ENCODE assay signal across 8 cellular contexts in the genomic region with DNA sequence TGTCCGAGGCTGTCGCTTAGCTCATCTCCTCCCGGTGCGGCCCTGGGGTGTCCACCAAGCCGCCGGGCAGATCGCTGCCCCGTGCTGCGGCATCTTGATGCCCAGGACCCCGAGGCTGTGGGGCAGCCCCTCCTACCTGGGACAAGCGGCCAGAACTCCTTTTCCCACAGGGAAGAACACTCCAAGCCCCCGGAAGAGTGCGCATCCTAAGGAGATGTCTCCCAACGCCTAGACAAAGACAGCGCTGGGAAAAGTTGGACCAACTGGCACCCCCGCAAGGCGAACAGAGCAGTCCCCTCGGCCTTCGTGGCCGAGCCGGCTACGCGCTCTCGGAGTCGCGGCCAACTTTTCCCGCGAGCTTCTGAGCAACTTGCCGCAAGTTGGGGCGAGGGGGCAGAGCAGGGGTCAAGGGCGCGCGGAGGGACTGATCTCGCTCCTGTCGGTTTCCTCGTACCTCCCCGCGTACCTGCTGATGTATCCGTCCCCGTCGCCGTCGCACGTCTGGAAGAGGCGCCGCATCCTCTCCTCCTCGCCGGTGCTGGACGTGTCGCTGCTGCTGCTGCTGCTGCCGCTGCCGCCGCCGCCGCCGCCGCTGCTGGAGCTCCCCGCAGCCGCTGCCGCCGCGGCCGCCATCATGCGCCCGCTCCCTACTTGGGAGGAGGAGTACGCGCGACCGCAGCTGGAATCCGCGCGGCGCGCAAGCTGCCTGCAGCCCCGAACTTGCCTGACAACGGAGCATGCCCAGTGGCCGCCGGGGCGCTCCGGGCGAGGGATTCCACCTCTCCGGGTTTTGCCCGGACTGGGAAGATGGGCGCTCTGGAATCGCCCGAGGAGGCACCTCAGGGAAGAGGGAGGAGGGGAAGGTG. TPM values are rescaled to one million over a fixed set of nuclear protein-coding genes. Genes with fewer than 3 reads are reported as not detected.
DNase-seq lines count a peak whose midpoint lies in the region; ATAC-seq and TF ChIP-seq lines count a peak whose summit lies in the region.

MCC (minus strand) TSS at position 675 of the 866 bp plus-strand sequence.

- H3K27ac Mint-ChIP-seq in activated T-cell treated with anti-CD3 and anti-CD28 coated beads, Interleukin-2, amount 50 U/mL, for 72 hours: no peak within 1 kb of the TSS

- H3K27ac ChIP-seq in muscle layer of duodenum (ENCODE audit: low read length): no peak within 1 kb of the TSS
- peak within 1 kb of the TSS; percentile 58 for H3K27ac ChIP-seq in suprapubic skin

- H3K4me3 Mint-ChIP-seq in activated T-cell treated with anti-CD3 and anti-CD28 coated beads, Interleukin-2, amount 50 U/mL, for 72 hours: peak within 1 kb of the TSS; percentile 85 to 89

- H3K36me3 ChIP-seq in muscle layer of duodenum (ENCODE audit: control insufficient read depth in 1 of 2, insufficient read depth in 2 of 2, low read length in 2 of 2): no peaks in the 10 kb centered on the region
- H3K36me3 ChIP-seq in suprapubic skin: no peaks in the 10 kb centered on the region

- H3K4me1 Mint-ChIP-seq in activated T-cell treated with anti-CD3 and anti-CD28 coated beads, Interleukin-2, amount 50 U/mL, for 72 hours (ENCODE audit: low read depth): peaks cover 13% of the 10 kb centered on the region

- H3K4me1 ChIP-seq in muscle layer of duodenum (ENCODE audit: control insufficient read depth in 1 of 2, insufficient read depth in 2 of 2, low read length in 2 of 2): peaks cover 4 to 12% of the 10 kb centered on the region in 2 donors
- H3K4me1 ChIP-seq in suprapubic skin: peaks cover 27% of the 10 kb centered on the region

- H3K9me3 ChIP-seq in muscle layer of duodenum (ENCODE audit: control insufficient read depth in 1 of 2, low read length in 2 of 2) (peaks cover 9 to 13% of the 10 kb centered on the region in 2 donors), suprapubic skin (no peaks in the 10 kb centered on the region)

- no peak for TF ChIP-seq CTCF in AG10803 (conservative IDR thresholded peaks at IDR 0.05; ENCODE audit: low read length)
- no peak for TF ChIP-seq CTCF in suprapubic skin (IDR thresholded peaks at IDR 0.05)

- DNase-seq in AG10803 (ENCODE audit: low read depth): peak; percentile 94
- DNase-seq in NCI-H446 treated with DMSO at 0.1 percent for 48 hours (lab: John Stamatoyannopoulos, UW): peak; percentile 77
- peak; percentile 40 to 52 for DNase-seq in activated T-cell treated with anti-CD3 and anti-CD28 coated beads, Interleukin-2, amount 50 U/mL, for 72 hours
- peak; percentile 89 for DNase-seq in fibroblast of peridontal ligament (ENCODE audit: extremely low read depth)
- peak; percentile 83 to 84 for DNase-seq in suprapubic skin (ENCODE audit: low spot score in 2 of 2)

- ATAC-seq in GM21723 (IDR thresholded peaks at IDR 0.05; ENCODE audit: unreplicated experiment) (peak; percentile 61), GM19455 (IDR thresholded peaks at IDR 0.05; ENCODE audit: unreplicated experiment) (no peak)
- peak; percentile 72 to 76 for ATAC-seq in activated T-cell treated with anti-CD3 and anti-CD28 coated beads, Interleukin-2, amount 50 U/mL, for 72 hours (replicated peaks in 1 of 2)

- TF ChIP-seq EP300 in suprapubic skin (IDR thresholded peaks at IDR 0.05): no peak

- H3K4me3 ChIP-seq in AG10803 (ENCODE audit: low read length) (peak within 1 kb of the TSS; percentile 86), muscle layer of duodenum (ENCODE audit: low read depth in 1 of 2, low read length in 2 of 2) (peak within 1 kb of the TSS; percentile 67 to 85), suprapubic skin (peak within 1 kb of the TSS; percentile 70)

- 2% methylated on average over 42 of the region's 86 CpGs for WGBS in suprapubic skin

- peaks cover 13 to 16% of the 10 kb centered on the region in 2 donors for H3K36me3 Mint-ChIP-seq in activated T-cell treated with anti-CD3 and anti-CD28 coated beads, Interleukin-2, amount 50 U/mL, for 72 hours (ENCODE audit: insufficient read depth in 2 of 2)

- no peak for TF ChIP-seq POLR2A in suprapubic skin (IDR thresholded peaks at IDR 0.05)

- peaks cover 20% of the 10 kb centered on the region for H3K27me3 ChIP-seq in muscle layer of duodenum (ENCODE audit: low read depth, low read length)
- H3K27me3 ChIP-seq in suprapubic skin: peaks cover 11% of the 10 kb centered on the region

- peaks cover 69% of the 10 kb centered on the region for H3K27me3 Mint-ChIP-seq in activated T-cell treated with anti-CD3 and anti-CD28 coated beads, Interleukin-2, amount 50 U/mL, for 72 hours (ENCODE audit: low read depth)

- peaks cover 5 to 11% of the 10 kb centered on the region in 2 donors for H3K9me3 Mint-ChIP-seq in activated T-cell treated with anti-CD3 and anti-CD28 coated beads, Interleukin-2, amount 50 U/mL, for 72 hours

RNA-seq across cellular contexts. Expression of gene MCC, which starts in this region (rescaled TPM):
- 1 to 10 TPM; 3.3 to 4.2 TPM for total RNA-seq in activated T-cell treated with anti-CD3 and anti-CD28 coated beads, Interleukin-2, amount 50 U/mL, for 72 hours
- total RNA-seq in suprapubic skin: 100 to 1,000 TPM in 1 of 4 donors, 10 to 100 TPM in 3; 67.7 to 105 (median 86.6) TPM

Comparison
In these comparisons a context has a peak if more than half of its experiments do, and no peak if none do; other contexts are left out.
1. RNA of gene MCC (total RNA-seq): 67.7 to 105 TPM in suprapubic skin; 3.3 to 4.2 TPM in activated T-cell treated with anti-CD3 and anti-CD28 coated beads, Interleukin-2, amount 50 U/mL, for 72 hours; every median in the first group is over 10 times any median in the second.
2. Peak in every context shown above with its lines, with median percentiles within 50 percentile points of each other: DNase-seq and H3K4me3 ChIP-seq.